ENCODE assay signal across 8 cellular contexts in genomic region chr3:100089802-100090668, GRCh38. TPM values are rescaled to one million over a fixed set of nuclear protein-coding genes. Genes with fewer than 3 reads are reported as not detected.
A peak's percentile ranks its signal among the peaks of the same experiment; 100 is the strongest.
DNase-seq lines count a peak whose midpoint lies in the region; ATAC-seq and TF ChIP-seq lines count a peak whose summit lies in the region.

No MANE protein-coding gene starts in this region.

- intact Hi-C loops in aorta (cut with DNase I): loop anchor here in 1 of 2 donors (10.0 kb wide), 1 partner anchor 65 kb away; no protein-coding TSS in a partner anchor

- peak; percentile 88 for TF ChIP-seq CTCF in GM12873 (IDR thresholded peaks at IDR 0.05; ENCODE audit: insufficient read depth, low read depth, low read length, missing control alignments)
- TF ChIP-seq CTCF in WTC11 (IDR thresholded peaks at IDR 0.05): no peak; the same call in 1 of the 2 replicates

- H3K27me3 ChIP-seq in HUES6 (ENCODE audit: control insufficient read depth, insufficient read depth, low read length): no peaks in the 10 kb centered on the region
- H3K27me3 ChIP-seq in iPS DF 6.9 (ENCODE audit: control insufficient read depth, insufficient read depth, low read length): no peaks in the 10 kb centered on the region
- H3K27me3 ChIP-seq in aorta (ENCODE audit: control insufficient read depth in 1 of 2, insufficient read depth in 2 of 2, low read length in 1 of 2): no peaks in the 10 kb centered on the region

- H3K9me3 ChIP-seq in HUES6 (ENCODE audit: control insufficient read depth, insufficient read depth, low read depth, low read length) (no peaks in the 10 kb centered on the region), iPS DF 6.9 (ENCODE audit: control insufficient read depth, insufficient read depth, low read length) (no peaks in the 10 kb centered on the region), aorta (ENCODE audit: control insufficient read depth, low read length) (no peaks in the 10 kb centered on the region)

- peaks cover 32% of the 10 kb centered on the region for H3K4me1 ChIP-seq in HUES6 (ENCODE audit: control insufficient read depth, insufficient read depth, low read length)
- peaks cover 2% of the 10 kb centered on the region; the same call in 1 of the 2 replicates for H3K4me1 ChIP-seq in iPS DF 6.9 (ENCODE audit: control insufficient read depth, insufficient read depth, low read length)
- H3K4me1 ChIP-seq in aorta (ENCODE audit: control insufficient read depth in 1 of 2, insufficient read depth in 2 of 2, low read length in 2 of 2): peaks cover 0 to 3% of the 10 kb centered on the region in 2 donors

- H3K4me3 Mint-ChIP-seq in WTC11 (no peak overlapping the region), T-cell (no peak overlapping the region)

- H3K27ac Mint-ChIP-seq in WTC11 (peak overlapping the region; percentile 36), T-cell (no peak overlapping the region)

- H3K36me3 ChIP-seq in HUES6 (ENCODE audit: control insufficient read depth, insufficient read depth, low read length): no peaks in the 10 kb centered on the region
- H3K36me3 ChIP-seq in iPS DF 6.9 (ENCODE audit: control insufficient read depth, insufficient read depth, low read length): no peaks in the 10 kb centered on the region
- no peaks in the 10 kb centered on the region for H3K36me3 ChIP-seq in aorta (ENCODE audit: control insufficient read depth in 1 of 2, insufficient read depth in 2 of 2, low read length in 1 of 2)

- H3K27ac ChIP-seq in HUES6 (ENCODE audit: low read depth, low read length) (peak overlapping the region; percentile 11; the same call in 1 of the 2 replicates), iPS DF 6.9 (ENCODE audit: low read length) (no peak overlapping the region), aorta (ENCODE audit: low read depth in 1 of 2, low read length in 2 of 2) (no peak overlapping the region)

- CTCF ChIA-PET in WTC11 (lab: Charles Lee): interaction anchor here (0.8 to 3.1 kb wide), 12 partner anchors 13 to 259 kb away, joined by 3 to 23 read pairs (median 6); no protein-coding TSS in a partner anchor
- CTCF ChIA-PET in T-cell (lab: Charles Lee): interaction anchor here (0.6 to 0.8 kb wide), 3 partner anchors 131 to 474 kb away, joined by 3 read pairs; no protein-coding TSS in a partner anchor

- ATAC-seq in GM21737 (IDR thresholded peaks at IDR 0.05; ENCODE audit: unreplicated experiment) (peak; percentile 62), WTC11 (peak; percentile 95), aorta (ENCODE audit: low FRiP score) (peak; percentile 54), T-cell (replicated peaks in 1 of 4) (no peak)

- DNase-seq in WTC11 (ENCODE audit: low spot score) (peak; percentile 43), iPS DF 6.9 (ENCODE audit: low read depth, low spot score) (peak; percentile 29), aorta (peak in 1 of 2 donors; percentile 45), superior temporal gyrus (ENCODE audit: extremely low spot score) (no peak), T-cell (no peak)

- no CpG with 5 or more reads among the region's 7 CpGs for WGBS in iPS DF 6.9 (ENCODE audit: insufficient coverage, insufficient read length)
- 74 to 84% methylated on average over 7 of the region's 7 CpGs for WGBS in aorta, 2 donors

- H3K4me1 Mint-ChIP-seq in WTC11 (peaks cover 45% of the 10 kb centered on the region), T-cell (peaks cover 6 to 8% (median 7%) of the 10 kb centered on the region in 3 donors)

- H3K4me3 ChIP-seq in HUES6 (ENCODE audit: low read depth, low read length) (no peak overlapping the region), iPS DF 6.9 (ENCODE audit: low read length) (no peak overlapping the region), aorta (ENCODE audit: low read length in 2 of 2) (no peak overlapping the region)

- no peaks in the 10 kb centered on the region for H3K27me3 Mint-ChIP-seq in WTC11 (ENCODE audit: low read depth)
- H3K27me3 Mint-ChIP-seq in T-cell: no peaks in the 10 kb centered on the region

- H3K9ac ChIP-seq in HUES6 (ENCODE audit: low read length): no peak overlapping the region

- POLR2A ChIA-PET in WTC11 (lab: Charles Lee) (interaction anchor here (1.2 kb wide), 1 partner anchor 15 kb away, joined by 3 read pairs; no protein-coding TSS in a partner anchor), T-cell (lab: Charles Lee) (no interaction called here)

- H3K9me3 Mint-ChIP-seq in WTC11: no peaks in the 10 kb centered on the region
- H3K9me3 Mint-ChIP-seq in T-cell: no peaks in the 10 kb centered on the region

- no peaks in the 10 kb centered on the region for H3K36me3 Mint-ChIP-seq in WTC11
- H3K36me3 Mint-ChIP-seq in T-cell: peaks cover 5% of the 10 kb centered on the region

TF ChIP-seq in WTC11, 78 proteins besides CTCF, POLR2A, EP300 and RAD21:
- TF ChIP-seq ZNF317 (CRISPR knock-in tag; IDR thresholded peaks at IDR 0.05; ENCODE audit: borderline replicate concordance, low read depth) (no peak), USF1 (CRISPR knock-in tag; IDR thresholded peaks at IDR 0.05) (no peak), ATF3 (CRISPR knock-in tag; conservative IDR thresholded peaks at IDR 0.05) (no peak), GTF2I (CRISPR knock-in tag; conservative IDR thresholded peaks at IDR 0.05) (no peak), ZNF263 (CRISPR knock-in tag; IDR thresholded peaks at IDR 0.05; ENCODE audit: low read depth) (no peak), FOXP4 (CRISPR knock-in tag; IDR thresholded peaks at IDR 0.05) (no peak)
TF ChIP-seq in WTC11: peak in this region for 0.

RNA-seq across cellular contexts. Expression of gene FILIP1L, which starts 24.3 kb away (rescaled TPM):
- 0.11 to 0.18 TPM (median 0.17 TPM) in 3 replicates for total RNA-seq in WTC11 (2021)
- 100 to 1,000 TPM; 332 to 861 TPM for total RNA-seq in aorta
- polyA plus RNA-seq in aorta: 100 to 1,000 TPM; 168 to 170 TPM
- total RNA-seq in T-cell: under 1 TPM in 4 of 5 donors, not detected in 1; 0.10 to 0.38 (median 0.27) TPM

Comparison
In these comparisons a context has a peak if more than half of its experiments do, and no peak if none do; other contexts are left out.
1. ATAC-seq: peak in GM21737 (single experiment), WTC11 (single experiment) and aorta (single experiment); none in T-cell (0 of 4).
2. DNase-seq: peak in WTC11 (single experiment) and iPS DF 6.9 (single experiment); none in superior temporal gyrus (single experiment) and T-cell (0 of 34).
3. RNA of gene FILIP1L, which starts 24.3 kb away (total RNA-seq): 332 to 861 TPM in aorta; 0.10 to 0.38 TPM in T-cell and 0.11 to 0.18 TPM in WTC11; every median in the first group is over 100 times any median in the second.